9 cellular contexts compared by ENCODE assay signal in the genomic region with DNA sequence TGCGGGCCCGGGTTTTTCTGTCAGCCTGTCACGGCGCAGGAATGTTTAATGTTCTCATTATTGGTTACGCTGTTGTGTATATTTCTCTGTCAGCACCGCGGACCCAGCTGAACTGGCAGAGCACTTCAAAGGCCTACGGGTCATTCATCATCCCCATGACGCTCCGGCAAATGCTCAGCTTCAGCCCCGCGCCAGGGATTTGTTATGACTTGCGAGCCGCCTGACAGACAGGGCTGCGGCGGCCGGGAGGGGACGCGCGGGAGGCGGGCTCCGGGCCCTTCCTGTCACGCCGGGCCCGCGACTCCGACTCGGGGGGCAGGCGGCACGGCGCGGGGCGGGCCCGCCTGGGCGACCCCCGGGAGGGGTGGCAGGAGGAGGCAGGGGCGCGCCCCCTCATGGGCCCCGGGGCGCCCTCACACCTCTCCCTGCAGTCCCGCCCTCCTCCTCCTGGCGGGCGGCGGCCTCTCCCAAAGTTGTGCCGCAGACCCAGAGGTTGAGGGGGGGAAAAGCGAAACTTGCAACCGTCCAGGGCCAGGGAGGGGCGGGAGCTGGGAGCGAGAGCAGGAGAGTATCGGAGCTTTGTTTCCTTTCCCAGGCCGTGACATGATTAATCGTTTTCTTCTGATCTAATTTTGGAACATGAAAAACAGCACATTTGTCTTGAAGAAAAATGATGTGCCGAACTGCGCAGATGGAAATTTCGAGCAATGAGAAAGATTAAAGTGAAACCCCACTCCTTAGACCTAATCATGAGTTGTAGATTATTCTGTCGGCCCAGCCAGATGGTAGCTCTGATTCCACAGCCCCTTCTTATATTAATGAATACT. TPM values are rescaled to one million over a fixed set of nuclear protein-coding genes. Genes with fewer than 3 reads are reported as not detected.
DNase-seq lines count a peak whose midpoint lies in the region; ATAC-seq and TF ChIP-seq lines count a peak whose summit lies in the region.
"Had no signal": no experiment of that assay in that cellular context is flagged by ENCODE, and none has a peak within 500 bp of the region (broad histone marks: within the 10 kb centered on the region; RNA-seq: fewer than 3 reads in every experiment).

No MANE protein-coding gene starts in this region.

- no peak for TF ChIP-seq EP300 in suprapubic skin (IDR thresholded peaks at IDR 0.05)

- peaks cover 0 to 10% (median 6%) of the 10 kb centered on the region in 8 donors for H3K9me3 Mint-ChIP-seq in CD4-positive, alpha-beta memory T cell

- no peak overlapping the region for H3K27ac ChIP-seq in CD4-positive, alpha-beta memory T cell (ENCODE audit: low read depth, low read length)
- H3K27ac ChIP-seq in SJCRH30: no peak overlapping the region
- peak overlapping the region; percentile 94 for H3K27ac ChIP-seq in suprapubic skin

- H3K36me3 ChIP-seq in CD4-positive, alpha-beta memory T cell (ENCODE audit: insufficient read depth, low read length): no peaks in the 10 kb centered on the region
- no peaks in the 10 kb centered on the region for H3K36me3 ChIP-seq in SJCRH30
- H3K36me3 ChIP-seq in suprapubic skin: no peaks in the 10 kb centered on the region

- H3K27me3 Mint-ChIP-seq in CD4-positive, alpha-beta memory T cell: peaks cover 7 to 28% of the 10 kb centered on the region in 2 donors

- peak overlapping the region; percentile 81 to 85 (median 84) for H3K4me3 Mint-ChIP-seq in CD4-positive, alpha-beta memory T cell
- H3K4me3 Mint-ChIP-seq: dendritic cell treated with granulocyte-macrophage colony-stimulating factor and Interleukin-4, amounts not matched to agents 40 ng/mL and 50 ng/mL, for 4 days had no signal

- DNase-seq in CD4-positive, alpha-beta memory T cell: peak; percentile 38 to 77 (median 48)
- DNase-seq in Jurkat, Clone E6-1 (ENCODE audit: low read depth, low spot score): peak; percentile 12
- DNase-seq in SJCRH30: peak; percentile 57 to 63
- peak; percentile 75 for DNase-seq in activated naive CD4-positive, alpha-beta T cell treated with anti-CD3 and anti-CD28 coated beads, Interleukin-2, amount 50 U/mL, for 16 hours
- peak; percentile 33 for DNase-seq in glomerular endothelial cell (ENCODE audit: extremely low read depth, low read depth, low spot score)
- peak; percentile 46 for DNase-seq in occipital lobe (lab: John Stamatoyannopoulos, UW)
- peak; percentile 92 to 93 for DNase-seq in suprapubic skin (ENCODE audit: low spot score in 2 of 2)

- peak in 1 of 2 donors; percentile 52 for TF ChIP-seq POLR2A in suprapubic skin (IDR thresholded peaks at IDR 0.05)

- CTCF ChIA-PET in CD4-positive, alpha-beta memory T cell (lab: Charles Lee; ENCODE audit: partially characterized antibody): interaction anchor here (1.1 to 2.9 kb wide), 2 partner anchors 9 to 61 kb away, joined by 3 to 12 read pairs; no protein-coding TSS in a partner anchor

- H3K27ac Mint-ChIP-seq in CD4-positive, alpha-beta memory T cell: peak overlapping the region in 3 of 7 donors; percentile 36 to 86 (median 58)
- H3K27ac Mint-ChIP-seq: dendritic cell treated with granulocyte-macrophage colony-stimulating factor and Interleukin-4, amounts not matched to agents 40 ng/mL and 50 ng/mL, for 4 days had no signal

- peaks cover 0 to 5% (median 0%) of the 10 kb centered on the region in 4 donors for H3K4me1 Mint-ChIP-seq in CD4-positive, alpha-beta memory T cell

- no peaks in the 10 kb centered on the region for H3K4me1 ChIP-seq in CD4-positive, alpha-beta memory T cell (ENCODE audit: insufficient read depth, low read length)
- H3K4me1 ChIP-seq in SJCRH30 (0 out of 2 replicates have a peak, but pooled peaks cover 2% of the 10 kb centered on the region), suprapubic skin (peaks cover 26% of the 10 kb centered on the region)

- intact Hi-C loops in CD4-positive, alpha-beta memory T cell (cut with micrococcal nuclease): no loop called here

- peak overlapping the region; percentile 34 to 61 for H3K4me3 ChIP-seq in CD4-positive, alpha-beta memory T cell (ENCODE audit: low read length in 2 of 2)
- H3K4me3 ChIP-seq in Jurkat, Clone E6-1 (ENCODE audit: low read length): peak overlapping the region; percentile 46
- H3K4me3 ChIP-seq in SJCRH30 (peak overlapping the region; percentile 69), suprapubic skin (peak overlapping the region; percentile 62)

- H3K27me3 ChIP-seq in CD4-positive, alpha-beta memory T cell (ENCODE audit: insufficient read depth, low read length): no peaks in the 10 kb centered on the region
- H3K27me3 ChIP-seq in SJCRH30 (no peaks in the 10 kb centered on the region), suprapubic skin (no peaks in the 10 kb centered on the region)

- no peaks in the 10 kb centered on the region for H3K9me3 ChIP-seq in CD4-positive, alpha-beta memory T cell (ENCODE audit: control insufficient read depth in 1 of 2, low read length in 2 of 2)
- H3K9me3 ChIP-seq in SJCRH30 (replicated peaks) (no peaks in the 10 kb centered on the region), suprapubic skin (no peaks in the 10 kb centered on the region)

- peak; percentile 67 for ATAC-seq in GM21360 (IDR thresholded peaks at IDR 0.05; ENCODE audit: unreplicated experiment)

- no peaks in the 10 kb centered on the region for H3K36me3 Mint-ChIP-seq in CD4-positive, alpha-beta memory T cell

- peak; percentile 6 to 21 for TF ChIP-seq CTCF in suprapubic skin (IDR thresholded peaks at IDR 0.05)

- POLR2A ChIA-PET in CD4-positive, alpha-beta memory T cell (lab: Charles Lee; ENCODE audit: partially characterized antibody): interaction anchor here (0.6 kb wide), 1 partner anchor 11 kb away, joined by 3 read pairs; no protein-coding TSS in a partner anchor

- 1% methylated on average over 18 of the region's 56 CpGs for WGBS in suprapubic skin

RNA-seq across cellular contexts. Expression of a gene that starts 59.3 kb away (rescaled TPM):
- 10 to 100 TPM; 12.7 to 15.4 TPM for total RNA-seq in CD4-positive, alpha-beta memory T cell
- polyA plus RNA-seq in CD4-positive, alpha-beta memory T cell: 10 to 100 TPM; 22.3 TPM
- polyA plus RNA-seq in Jurkat, Clone E6-1 (2012; ENCODE audit: insufficient read depth, insufficient read length): 16.4 TPM
- total RNA-seq in SJCRH30 (2014; rRNA removed; shearing (Covaris generic)): 5.6 and 6.1 TPM in 2 replicates
- total RNA-seq in glomerular endothelial cell (20.8 and 22.8 TPM in 2 replicates), occipital lobe (19.7 TPM), suprapubic skin (10 to 100 TPM; 32.4 to 69.8 (median 46.7) TPM)

Comparison
In these comparisons a context has a peak if more than half of its experiments do, and no peak if none do; other contexts are left out.
1. DNase-seq: peak in every context shown above with its lines; median percentile 92 in suprapubic skin; 75 in activated naive CD4-positive, alpha-beta T cell treated with anti-CD3 and anti-CD28 coated beads, Interleukin-2, amount 50 U/mL, for 16 hours; 60 in SJCRH30; 48 in CD4-positive, alpha-beta memory T cell; 46 in occipital lobe; 33 in glomerular endothelial cell; 12 in Jurkat, Clone E6-1.